21 cellular contexts compared by ENCODE assay signal in genomic region chr5:78050888-78051287, GRCh38.
DNase-seq lines count a peak whose midpoint lies in the region; ATAC-seq and TF ChIP-seq lines count a peak whose summit lies in the region.
"Had no signal": no experiment of that assay in that cellular context is flagged by ENCODE, and none has a peak within 500 bp of the region (broad histone marks: within the 10 kb centered on the region; RNA-seq: fewer than 3 reads in every experiment).

No MANE protein-coding gene starts in this region.

- no peak for ATAC-seq in upper lobe of left lung (ENCODE audit: low FRiP score in 2 of 2)
- ATAC-seq: HCT116 had no signal

- no peak for TF ChIP-seq EP300 in upper lobe of left lung (IDR thresholded peaks at IDR 0.05)

- DNase-seq in EH (ENCODE audit: low read depth) (peak; percentile 70), M059J (ENCODE audit: low read depth) (peak; percentile 66), amniotic epithelial cell (ENCODE audit: low read depth) (peak; percentile 76), iris pigment epithelial cell (ENCODE audit: low read depth) (peak; percentile 77), spleen (no peak), substantia nigra (lab: John Stamatoyannopoulos, UW) (no peak), upper lobe of left lung (no peak), SIG-M5 treated with dmso at 0.1 percent for 504 hours (lab: John Stamatoyannopoulos, UW; ENCODE audit: unreplicated experiment) (no peak)
- DNase-seq: activated CD4-positive, alpha-beta T cell treated with anti-CD3 and anti-CD28 coated beads for 4 hours; caudate nucleus; DND-41; endodermal cell; KBM-7; NCI-H187; NCI-H82; stimulated activated CD4-positive, alpha-beta T cell treated with anti-CD3 and anti-CD28 coated beads, Interleukin-4, amount 100 ng/mL, for 4 hours; transverse colon had no signal

- H3K27ac ChIP-seq in spleen (no peak overlapping the region), substantia nigra (ENCODE audit: low read depth, low read length, poor library complexity, severe bottlenecking) (no peak overlapping the region), upper lobe of left lung (no peak overlapping the region)
- H3K27ac ChIP-seq: BLaER1 treated with 17β-estradiol and CSF1 and Interleukin-3, amounts not matched to agents 10 nM and 100 nM; neutrophil; RWPE1; transverse colon had no signal

- intact Hi-C loops in spleen (cut with DNase I; ENCODE audit: low total_unique reads) = no loop called here

- no peak overlapping the region for H3K4me3 ChIP-seq in spleen
- no peak overlapping the region for H3K4me3 ChIP-seq in upper lobe of left lung
- H3K4me3 ChIP-seq: BLaER1 treated with 17β-estradiol and CSF1 and Interleukin-3, amounts not matched to agents 10 nM and 100 nM; transverse colon had no signal

- H3K27me3 ChIP-seq in spleen (replicated peaks in 1 of 7) = no peaks in the 10 kb centered on the region
- H3K27me3 ChIP-seq in upper lobe of left lung = no peaks in the 10 kb centered on the region
- H3K27me3 ChIP-seq: BLaER1 treated with 17β-estradiol and CSF1 and Interleukin-3, amounts not matched to agents 10 nM and 100 nM; neutrophil; transverse colon had no signal

- TF ChIP-seq POLR2A in spleen (IDR thresholded peaks at IDR 0.05) = no peak
- no peak for TF ChIP-seq POLR2A in upper lobe of left lung (IDR thresholded peaks at IDR 0.05)

- TF ChIP-seq CTCF in spleen (IDR thresholded peaks at IDR 0.05 in 8 of 11, conservative IDR thresholded peaks at IDR 0.05 in 3 of 11) = no peak
- no peak for TF ChIP-seq CTCF in upper lobe of left lung (IDR thresholded peaks at IDR 0.05)

- H3K9me3 ChIP-seq in spleen (peaks cover 0 to 9% (median 2%) of the 10 kb centered on the region in 8 donors), upper lobe of left lung (no peaks in the 10 kb centered on the region)
- H3K9me3 ChIP-seq: neutrophil, transverse colon had no signal

- H3K4me1 ChIP-seq in spleen (no peaks in the 10 kb centered on the region), upper lobe of left lung (no peaks in the 10 kb centered on the region)
- H3K4me1 ChIP-seq: BLaER1 treated with 17β-estradiol and CSF1 and Interleukin-3, amounts not matched to agents 10 nM and 100 nM; transverse colon had no signal

- 82 to 95% (median 92%) methylated on average over 4 of the region's 4 CpGs for WGBS in spleen, 5 donors
- 72 to 75% methylated on average over 4 of the region's 4 CpGs for WGBS in upper lobe of left lung, 2 donors

- H3K36me3 ChIP-seq in spleen (peaks cover 0 to 11% (median 2%) of the 10 kb centered on the region in 6 donors), upper lobe of left lung (no peaks in the 10 kb centered on the region)
- H3K36me3 ChIP-seq: neutrophil, transverse colon had no signal

Comparison
In these comparisons a context has a peak if more than half of its experiments do, and no peak if none do; other contexts are left out.
1. DNase-seq: peak in EH (single experiment), M059J (single experiment), amniotic epithelial cell (single experiment) and iris pigment epithelial cell (single experiment); none in spleen (single experiment), substantia nigra (0 of 49), upper lobe of left lung (0 of 2) and SIG-M5 treated with dmso at 0.1 percent for 504 hours (single experiment).